8 cellular contexts compared by ENCODE assay signal in genomic region chr22:30694171-30694637, GRCh38. TPM values are rescaled to one million over a fixed set of nuclear protein-coding genes. Genes with fewer than 3 reads are reported as not detected.
A peak's percentile ranks its signal among the peaks of the same experiment; 100 is the strongest.
DNase-seq lines count a peak whose midpoint lies in the region; ATAC-seq, FAIRE-seq and TF ChIP-seq lines count a peak whose summit lies in the region.

No MANE protein-coding gene starts in this region.

- ATAC-seq in HG03565 (IDR thresholded peaks at IDR 0.05; ENCODE audit: unreplicated experiment) = no peak
- ATAC-seq in GM19452 (IDR thresholded peaks at IDR 0.05; ENCODE audit: unreplicated experiment) = no peak

- H3K36me3 ChIP-seq in MM.1S (replicated peaks; ENCODE audit: insufficient read depth, low read length) (no peaks in the 10 kb centered on the region), WERI-Rb-1 (no peaks in the 10 kb centered on the region; the same call in 1 of the 2 replicates), small intestine (ENCODE audit: control insufficient read depth in 2 of 2, insufficient read depth in 2 of 2, low read length in 2 of 2) (no peaks in the 10 kb centered on the region)

- no peaks in the 10 kb centered on the region for H3K9me3 ChIP-seq in MM.1S (replicated peaks; ENCODE audit: insufficient read depth, low read length)
- H3K9me3 ChIP-seq in WERI-Rb-1 (ENCODE audit: severe bottlenecking) = no peaks in the 10 kb centered on the region
- no peaks in the 10 kb centered on the region for H3K9me3 ChIP-seq in small intestine (ENCODE audit: control insufficient read depth, low read depth)

- 0 to 1% (median 1%) methylated on average over 21 to 37 of the region's 38 CpGs for WGBS in small intestine, 3 donors

- peak overlapping the region; percentile 73 for H3K4me2 ChIP-seq in MM.1S (ENCODE audit: low read depth, low read length)

- peak overlapping the region; percentile 80 to 90 (median 86) for H3K4me3 Mint-ChIP-seq in immature natural killer cell

- H3K9me2 ChIP-seq in MM.1S (replicated peaks; ENCODE audit: insufficient read depth, low read length) = no peaks in the 10 kb centered on the region

- no peaks in the 10 kb centered on the region for H3K79me2 ChIP-seq in MM.1S (ENCODE audit: low read length)

- DNase-seq in DMS153 treated with DMSO at 0.1 percent for 48 hours (lab: John Stamatoyannopoulos, UW; ENCODE audit: unreplicated experiment) (peak; percentile 28), MM.1S (peak; percentile 58), WERI-Rb-1 (peak; percentile 83), T47D (ENCODE audit: low read depth in 1 of 2, low spot score in 1 of 2) (peak; percentile 59 to 68), immature natural killer cell (peak; percentile 37 to 40 (median 40)), small intestine (peak; percentile 49)

- no peaks in the 10 kb centered on the region for H3K4me1 ChIP-seq in MM.1S (ENCODE audit: low read length)
- no peaks in the 10 kb centered on the region for H3K4me1 ChIP-seq in small intestine (ENCODE audit: control insufficient read depth in 2 of 2, insufficient read depth in 1 of 2, low read depth in 1 of 2, low read length in 1 of 2)

- H3K9ac ChIP-seq in MM.1S (ENCODE audit: low read length) = peak overlapping the region; percentile 49; the same call in 1 of the 2 replicates

- H3K27me3 ChIP-seq in MM.1S (replicated peaks; ENCODE audit: insufficient read depth, low read length) (no peaks in the 10 kb centered on the region), WERI-Rb-1 (ENCODE audit: insufficient read depth, low read depth, severe bottlenecking) (no peaks in the 10 kb centered on the region), small intestine (ENCODE audit: control insufficient read depth in 2 of 2, insufficient read depth in 2 of 2, low read length in 2 of 2) (no peaks in the 10 kb centered on the region)

- H3K36me3 Mint-ChIP-seq in immature natural killer cell = peaks cover 0 to 5% (median 0%) of the 10 kb centered on the region in 3 donors

- H3K4me1 Mint-ChIP-seq in immature natural killer cell = peaks cover 6 to 9% of the 10 kb centered on the region in 2 donors

- H3K27ac ChIP-seq in MM.1S (ENCODE audit: low read length) (peak overlapping the region; percentile 25; the same call in 1 of the 2 replicates), WERI-Rb-1 (peak overlapping the region; percentile 94), small intestine (ENCODE audit: low read depth in 1 of 2, low read length in 1 of 2) (peak overlapping the region in 1 of 2 donors; percentile 51)

- no peak for FAIRE-seq in small intestine (lab: Jason Lieb, UNC)

- H3K9me3 Mint-ChIP-seq in immature natural killer cell = peaks cover 0 to 1% (median 0%) of the 10 kb centered on the region in 6 donors

- H3K4me3 ChIP-seq in MM.1S (ENCODE audit: low read length) (peak overlapping the region; percentile 76), WERI-Rb-1 (ENCODE audit: low read depth, low read length) (peak overlapping the region; percentile 65), small intestine (ENCODE audit: low read depth in 1 of 2, low read length in 2 of 2) (peak overlapping the region; percentile 17 to 63)

- H3K27me3 Mint-ChIP-seq in immature natural killer cell (ENCODE audit: low read depth in 3 of 3) = peaks cover 8 to 10% (median 9%) of the 10 kb centered on the region in 3 donors

- H4K20me1 ChIP-seq in MM.1S (ENCODE audit: insufficient read depth, low read length) = no peaks in the 10 kb centered on the region

- peak overlapping the region; percentile 40 for H2AFZ ChIP-seq in MM.1S (ENCODE audit: low read length)

- no peak for TF ChIP-seq CTCF in MM.1S (IDR thresholded peaks at IDR 0.05; ENCODE audit: low read length)
- TF ChIP-seq CTCF in WERI-Rb-1 (IDR thresholded peaks at IDR 0.05; ENCODE audit: low read depth, low read length) = no peak

- H3K27ac Mint-ChIP-seq in immature natural killer cell = peak overlapping the region in 3 of 6 donors; percentile 10 to 45 (median 11)

- no peaks in the 10 kb centered on the region for H3F3A ChIP-seq in MM.1S (ENCODE audit: insufficient read depth, low read length)

- in situ Hi-C loops in T47D (cut with HindIII; ENCODE audit: low pct_unique_long_range_greater_than_20kb, low sequenced_read_pairs) = no loop called here

RNA-seq across cellular contexts. Expression of gene OSBP2, which starts 0.5 kb away (rescaled TPM):
- polyA plus RNA-seq in immature natural killer cell (1 to 10 TPM in 1 of 3 donors, under 1 TPM in 2; 0.19 to 2.4 (median 0.35) TPM), small intestine (1 to 10 TPM; 1.3 to 2.2 (median 1.4) TPM)

RNA-seq across cellular contexts. Expression of gene DUSP18, which starts 26.5 kb away (rescaled TPM):
- polyA plus RNA-seq in immature natural killer cell (1 to 10 TPM; 4.6 to 8.6 (median 4.7) TPM), small intestine (1 to 10 TPM; 4.3 to 9.4 (median 6.0) TPM)

RNA-seq across cellular contexts. Expression of gene SLC35E4, which starts 58.6 kb away (rescaled TPM):
- polyA plus RNA-seq in immature natural killer cell (1 to 10 TPM; 1.4 to 2.7 (median 2.7) TPM), small intestine (1 to 10 TPM in 2 of 3 donors, under 1 TPM in 1; 0.54 to 2.2 (median 2.1) TPM)

Comparison
In these comparisons a context has a peak if more than half of its experiments do, and no peak if none do; other contexts are left out.
1. DNase-seq: peak in every context shown above with its lines; median percentile 83 in WERI-Rb-1; 64 in T47D; 58 in MM.1S; 49 in small intestine; 40 in immature natural killer cell; 28 in DMS153 treated with DMSO at 0.1 percent for 48 hours.